20 cellular contexts compared by ENCODE assay signal in the genomic region with DNA sequence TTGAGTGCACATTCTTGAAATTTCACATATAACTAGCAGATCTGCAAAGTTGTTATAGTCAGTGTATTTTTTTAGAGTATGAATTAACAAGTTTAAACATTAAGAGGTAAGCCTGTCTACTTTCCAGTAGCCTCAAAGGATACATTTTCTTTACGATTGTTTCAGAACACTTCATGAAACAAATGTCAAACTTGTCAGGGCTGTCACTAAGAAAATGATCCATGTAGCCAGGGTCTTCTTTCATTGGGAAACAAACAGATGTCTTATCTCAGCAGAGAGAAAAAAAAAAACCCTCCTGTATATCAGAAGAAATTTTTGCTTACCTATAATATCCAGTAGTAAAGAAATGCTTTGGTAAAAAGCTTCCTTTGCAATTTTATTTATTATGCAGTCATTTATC.
"Had no signal": no experiment of that assay in that cellular context is flagged by ENCODE, and none has a peak within 500 bp of the region (broad histone marks: within the 10 kb centered on the region; RNA-seq: fewer than 3 reads in every experiment).

No MANE protein-coding gene starts in this region.

- H3K36me3 ChIP-seq: esophagus muscularis mucosa, gastrocnemius medialis, left lung, lower lobe of right lung had no signal

- H3K9me3 ChIP-seq: esophagus muscularis mucosa, gastrocnemius medialis, heart right ventricle, left lung, lower lobe of right lung, mucosa of descending colon had no signal

- DNase-seq: dermis blood vessel endothelial cell; dorsolateral prefrontal cortex; effector CD4-positive, alpha-beta T cell; effector memory CD4-positive, alpha-beta T cell; foreskin keratinocyte; gastrocnemius medialis; glutamatergic neuron; head of caudate nucleus; heart right ventricle; hippocampal formation; left cardiac atrium; left lung; left ventricle myocardium superior; lower lobe of right lung; mesenchymal stem cell; mucosa of descending colon; naive B cell; naive thymus-derived CD8-positive, alpha-beta T cell had no signal

- H3K27me3 ChIP-seq: dorsolateral prefrontal cortex, esophagus muscularis mucosa, foreskin keratinocyte, gastrocnemius medialis, heart right ventricle, left lung had no signal

- ATAC-seq: foreskin keratinocyte; gastrocnemius medialis; heart right ventricle; left cardiac atrium; left lung; left ventricle myocardium superior; lower lobe of right lung; mucosa of descending colon; naive thymus-derived CD8-positive, alpha-beta T cell had no signal

- H3K27ac ChIP-seq: coronary artery, dorsolateral prefrontal cortex, esophagus muscularis mucosa, foreskin keratinocyte, gastrocnemius medialis, heart right ventricle, left lung, lower lobe of right lung had no signal

- H3K4me3 ChIP-seq: coronary artery, dorsolateral prefrontal cortex, esophagus muscularis mucosa, gastrocnemius medialis, heart right ventricle, left lung, lower lobe of right lung, mucosa of descending colon had no signal
